ENCODE assay signal across 18 cellular contexts in genomic region chr10:36116751-36117150, GRCh38.
A peak's percentile ranks its signal among the peaks of the same experiment; 100 is the strongest.
DNase-seq lines count a peak whose midpoint lies in the region; ATAC-seq and TF ChIP-seq lines count a peak whose summit lies in the region.
"Had no signal": no experiment of that assay in that cellular context is flagged by ENCODE, and none has a peak within 500 bp of the region (broad histone marks: within the 10 kb centered on the region; RNA-seq: fewer than 3 reads in every experiment).

No MANE protein-coding gene starts in this region.

- DNase-seq in left ventricle myocardium inferior (no peak), heart left ventricle (no peak), fibroblast of villous mesenchyme (ENCODE audit: low read depth) (peak; percentile 66), progenitor cell of endocrine pancreas (ENCODE audit: low spot score, unreplicated experiment) (no peak), ACHN (no peak)
- DNase-seq: Caco-2, DMS53, GM23248, NCI-H1436 treated with DMSO at 0.1 percent for 48 hours, NCI-H2227 treated with DMSO at 0.1 percent for 48 hours, NCI-H524 treated with DMSO at 0.1 percent for 48 hours, OCI-M1 had no signal

- peak overlapping the region; percentile 8 for H3K4me3 Mint-ChIP-seq in progenitor cell of endocrine pancreas (ENCODE audit: low read depth)
- H3K4me3 Mint-ChIP-seq: CD14-positive monocyte had no signal

- H3K36me3 ChIP-seq in left ventricle myocardium inferior = no peaks in the 10 kb centered on the region
- no peaks in the 10 kb centered on the region for H3K36me3 ChIP-seq in heart left ventricle
- H3K36me3 ChIP-seq in gastroesophageal sphincter = no peaks in the 10 kb centered on the region

- H3K27ac ChIP-seq in left ventricle myocardium inferior (replicated peaks) = peak overlapping the region; percentile 13
- peak overlapping the region in 4 of 12 donors; percentile 22 to 53 (median 30) for H3K27ac ChIP-seq in heart left ventricle
- H3K27ac ChIP-seq in gastroesophageal sphincter = peak overlapping the region in 2 of 4 donors; percentile 24 to 43
- H3K27ac ChIP-seq: GM23248, HL-60 had no signal

- intact Hi-C loops in left ventricle myocardium inferior (cut with micrococcal nuclease) = no loop called here
- intact Hi-C loops in heart left ventricle (cut with DNase I) = no loop called here

- no peaks in the 10 kb centered on the region for H3K9me3 Mint-ChIP-seq in progenitor cell of endocrine pancreas (ENCODE audit: low read depth)

- in situ Hi-C loops in ACHN (cut with HindIII; ENCODE audit: low pct_ligation_motif_present, low pct_unique_long_range_greater_than_20kb, low sequenced_read_pairs) = no loop called here

- no peaks in the 10 kb centered on the region for H3K9me3 ChIP-seq in left ventricle myocardium inferior (replicated peaks)
- no peaks in the 10 kb centered on the region for H3K9me3 ChIP-seq in heart left ventricle
- H3K9me3 ChIP-seq in gastroesophageal sphincter = no peaks in the 10 kb centered on the region
- H3K9me3 ChIP-seq: Caco-2 had no signal

- no peak overlapping the region for H3K27ac Mint-ChIP-seq in progenitor cell of endocrine pancreas
- H3K27ac Mint-ChIP-seq: CD14-positive monocyte had no signal

- 25 to 43% (median 30%) methylated on average over 6 of the region's 6 CpGs for WGBS in heart left ventricle, 4 donors
- WGBS in gastroesophageal sphincter (ENCODE audit: low coverage in 1 of 2), 2 donors = 12 to 20% methylated on average over 1 to 6 of the region's 6 CpGs

- H3K4me3 ChIP-seq in left ventricle myocardium inferior (no peak overlapping the region), heart left ventricle (no peak overlapping the region), fibroblast of villous mesenchyme (ENCODE audit: low read depth, low read length) (no peak overlapping the region), gastroesophageal sphincter (no peak overlapping the region)
- H3K4me3 ChIP-seq: GM23248, K562 had no signal

- H3K36me3 Mint-ChIP-seq in progenitor cell of endocrine pancreas (ENCODE audit: insufficient read depth) = no peaks in the 10 kb centered on the region
- H3K36me3 Mint-ChIP-seq: CD14-positive monocyte had no signal

- ATAC-seq in heart left ventricle (no peak), GM21526 (IDR thresholded peaks at IDR 0.05; ENCODE audit: low FRiP score, unreplicated experiment) (no peak), GM18519 (IDR thresholded peaks at IDR 0.05; ENCODE audit: low FRiP score, unreplicated experiment) (no peak), gastroesophageal sphincter (no peak)
- ATAC-seq: K562 had no signal

- peaks cover 42% of the 10 kb centered on the region for H3K4me1 Mint-ChIP-seq in progenitor cell of endocrine pancreas (ENCODE audit: low read depth)
- H3K4me1 Mint-ChIP-seq: CD14-positive monocyte had no signal

- peaks cover 41% of the 10 kb centered on the region for H3K4me1 ChIP-seq in left ventricle myocardium inferior
- H3K4me1 ChIP-seq in heart left ventricle = peaks cover 0 to 54% (median 16%) of the 10 kb centered on the region in 12 donors
- H3K4me1 ChIP-seq in gastroesophageal sphincter = peaks cover 3 to 50% (median 11%) of the 10 kb centered on the region in 3 donors

- H3K27me3 Mint-ChIP-seq in progenitor cell of endocrine pancreas = no peaks in the 10 kb centered on the region

- no peak for TF ChIP-seq POLR2A in heart left ventricle (IDR thresholded peaks at IDR 0.05)
- TF ChIP-seq POLR2A in gastroesophageal sphincter (IDR thresholded peaks at IDR 0.05) = no peak

- TF ChIP-seq CTCF in left ventricle myocardium inferior (IDR thresholded peaks at IDR 0.05; ENCODE audit: borderline replicate concordance) (no peak), heart left ventricle (IDR thresholded peaks at IDR 0.05) (peak in 1 of 12 donors; percentile 6), fibroblast of villous mesenchyme (IDR thresholded peaks at IDR 0.05; ENCODE audit: insufficient read depth, low read depth, low read length) (no peak), progenitor cell of endocrine pancreas (IDR thresholded peaks at IDR 0.05; ENCODE audit: unreplicated experiment) (no peak), gastroesophageal sphincter (IDR thresholded peaks at IDR 0.05) (no peak)

- TF ChIP-seq EP300 in gastroesophageal sphincter (IDR thresholded peaks at IDR 0.05) = no peak

- no peaks in the 10 kb centered on the region for H3K27me3 ChIP-seq in left ventricle myocardium inferior (ENCODE audit: low read depth)
- no peaks in the 10 kb centered on the region for H3K27me3 ChIP-seq in heart left ventricle
- H3K27me3 ChIP-seq in gastroesophageal sphincter = no peaks in the 10 kb centered on the region
